Comparison of ENCODE assay signal across 14 cellular contexts in genomic region chr6:11373208-11373607, GRCh38.
"Had no signal": no experiment of that assay in that cellular context is flagged by ENCODE, and none has a peak within 500 bp of the region (broad histone marks: within the 10 kb centered on the region; RNA-seq: fewer than 3 reads in every experiment).

No MANE protein-coding gene starts in this region.

- H3K4me3 Mint-ChIP-seq: type B pancreatic cell had no signal

- H3K4me3 ChIP-seq: gastrocnemius medialis, right atrium auricular region had no signal

- ATAC-seq: gastrocnemius medialis; left lobe of liver; naive thymus-derived CD4-positive, alpha-beta T cell had no signal

- H3K27ac Mint-ChIP-seq: type B pancreatic cell had no signal

- H3K27me3 Mint-ChIP-seq: naive thymus-derived CD4-positive, alpha-beta T cell; type B pancreatic cell had no signal

- DNase-seq: cortex of kidney; effector memory CD4-positive, alpha-beta T cell; gastrocnemius medialis; islet precursor cell; mammary epithelial cell; naive thymus-derived CD4-positive, alpha-beta T cell; small intestine; stimulated activated CD4-positive, alpha-beta T cell treated with anti-CD3 and anti-CD28 coated beads, Interleukin-2, amount 100 ng/mL, for 48 hours; stimulated activated naive CD4-positive, alpha-beta T cell treated with Interleukin-2 at 50 U/mL for 16 hours had no signal

- H3K36me3 Mint-ChIP-seq: type B pancreatic cell had no signal

- H3K9me3 ChIP-seq: gastrocnemius medialis, right atrium auricular region had no signal

- H3K27me3 ChIP-seq: gastrocnemius medialis, right atrium auricular region had no signal

- H3K36me3 ChIP-seq: gastrocnemius medialis, right atrium auricular region had no signal

- FAIRE-seq: endometrium, small intestine, urothelium cell line had no signal

- H3K27ac ChIP-seq: gastrocnemius medialis, right atrium auricular region had no signal
